ENCODE assay signal across 1 cellular context in genomic region chr17:18087610-18088491, GRCh38.
TF ChIP-seq lines count a peak whose summit lies in the region.

Gene DRG2 (plus strand): TSS chr17:18087948. CDS start chr17:18088024, 76 bp downstream.

TF ChIP-seq in HepG2, 621 proteins besides CTCF, POLR2A, EP300 and RAD21 (continued from another document and continues in another):
- TF ChIP-seq ZNF646 (CRISPR knock-in tag; IDR thresholded peaks at IDR 0.05), result peak; percentile 75
- no peak for TF ChIP-seq EHMT2 (IDR thresholded peaks at IDR 0.05; ENCODE audit: borderline replicate concordance, low read depth, low read length)
- peak; percentile 96 for TF ChIP-seq SAP130 (CRISPR knock-in tag; IDR thresholded peaks at IDR 0.05; ENCODE audit: low read depth)
- no peak for TF ChIP-seq SETDB1 (CRISPR knock-in tag; IDR thresholded peaks at IDR 0.05; ENCODE audit: borderline replicate concordance)
- TF ChIP-seq PLSCR1 (CRISPR knock-in tag; IDR thresholded peaks at IDR 0.05; ENCODE audit: borderline replicate concordance), result no peak
- TF ChIP-seq UBTF (CRISPR knock-in tag; IDR thresholded peaks at IDR 0.05), result peak; percentile 99
- TF ChIP-seq ZNF441 (CRISPR knock-in tag; IDR thresholded peaks at IDR 0.05; ENCODE audit: borderline replicate concordance), result peak; percentile 92
- peak; percentile 42 for TF ChIP-seq HIC2 (CRISPR knock-in tag; IDR thresholded peaks at IDR 0.05; ENCODE audit: low read depth)
- no peak for TF ChIP-seq ELK4 (CRISPR knock-in tag; IDR thresholded peaks at IDR 0.05; ENCODE audit: borderline replicate concordance)
- TF ChIP-seq MAZ (IDR thresholded peaks at IDR 0.05; ENCODE audit: borderline replicate concordance, low read depth, low read length), result peak; percentile 90
- TF ChIP-seq MAZ (CRISPR knock-in tag; IDR thresholded peaks at IDR 0.05; ENCODE audit: low read depth), result peak; percentile 94
- TF ChIP-seq ZNF800 (CRISPR knock-in tag; IDR thresholded peaks at IDR 0.05), result peak; percentile 77
- no peak for TF ChIP-seq ZNF570 (CRISPR knock-in tag; IDR thresholded peaks at IDR 0.05; ENCODE audit: borderline replicate concordance)
- TF ChIP-seq AKNA (CRISPR knock-in tag; IDR thresholded peaks at IDR 0.05; ENCODE audit: borderline replicate concordance), result no peak
- no peak for TF ChIP-seq HOXA7 (CRISPR knock-in tag; IDR thresholded peaks at IDR 0.05)
- no peak; the same call in 1 of the 2 replicates for TF ChIP-seq CAMTA2 (CRISPR knock-in tag; IDR thresholded peaks at IDR 0.05; ENCODE audit: borderline replicate concordance)
- peak; percentile 99 for TF ChIP-seq XRCC5 (optimal IDR thresholded peaks at IDR 0.05; ENCODE audit: low read length)
- TF ChIP-seq ZSCAN5A (CRISPR knock-in tag; IDR thresholded peaks at IDR 0.05; ENCODE audit: borderline replicate concordance), result no peak
- peak; percentile 95 for TF ChIP-seq HBP1 (CRISPR knock-in tag; IDR thresholded peaks at IDR 0.05; ENCODE audit: low read depth)
- peak; percentile 93 for TF ChIP-seq RFXAP (CRISPR knock-in tag; IDR thresholded peaks at IDR 0.05; ENCODE audit: borderline replicate concordance)
- TF ChIP-seq PHF20 (CRISPR knock-in tag; IDR thresholded peaks at IDR 0.05), result peak; percentile 98
- no peak for TF ChIP-seq BHLHE40 (IDR thresholded peaks at IDR 0.05; ENCODE audit: low read length)
- TF ChIP-seq SP5 (CRISPR knock-in tag; IDR thresholded peaks at IDR 0.05; ENCODE audit: borderline replicate concordance, low read depth), result peak; percentile 79
- TF ChIP-seq SP140L (CRISPR knock-in tag; IDR thresholded peaks at IDR 0.05; ENCODE audit: borderline replicate concordance), result no peak
